ENCODE assay signal across 10 cellular contexts in genomic region chr19:408441-409005, GRCh38. TPM values are rescaled to one million over a fixed set of nuclear protein-coding genes. Genes with fewer than 3 reads are reported as not detected.
A peak's percentile ranks its signal among the peaks of the same experiment; 100 is the strongest.
DNase-seq lines count a peak whose midpoint lies in the region; ATAC-seq and TF ChIP-seq lines count a peak whose summit lies in the region.
"Had no signal": no experiment of that assay in that cellular context is flagged by ENCODE, and none has a peak within 500 bp of the region (broad histone marks: within the 10 kb centered on the region; RNA-seq: fewer than 3 reads in every experiment).

No MANE protein-coding gene starts in this region.

- peaks cover 6% of the 10 kb centered on the region; the same call in 1 of the 2 replicates for H3K9me3 ChIP-seq in HAP-1
- H3K9me3 ChIP-seq: body of pancreas had no signal

- H3K27me3 Mint-ChIP-seq in naive thymus-derived CD8-positive, alpha-beta T cell: peaks cover 6 to 27% (median 12%) of the 10 kb centered on the region in 5 donors

- H3K4me1 Mint-ChIP-seq in naive thymus-derived CD8-positive, alpha-beta T cell: peaks cover 5 to 9% (median 5%) of the 10 kb centered on the region in 4 donors

- no peak overlapping the region for H3K27ac ChIP-seq in coronary artery
- H3K27ac ChIP-seq: body of pancreas had no signal

- H3K9me3 Mint-ChIP-seq in naive thymus-derived CD8-positive, alpha-beta T cell: peaks cover 0 to 7% (median 0%) of the 10 kb centered on the region in 9 donors
- H3K9me3 Mint-ChIP-seq: IgD-negative memory B cell had no signal

- peak; percentile 91 for DNase-seq in 8988T
- DNase-seq in HAP-1 (ENCODE audit: low spot score in 2 of 2): peak; percentile 69 to 90
- DNase-seq in coronary artery (ENCODE audit: low spot score): no peak
- DNase-seq in naive thymus-derived CD8-positive, alpha-beta T cell: peak in 1 of 10 donors; percentile 55
- DNase-seq in stimulated activated CD4-positive, alpha-beta T cell treated with anti-CD3 and anti-CD28 coated beads, Interleukin-4, amount 100 ng/mL, for 4 hours: no peak
- no peak for DNase-seq in stimulated activated CD4-positive, alpha-beta T cell treated with anti-CD3 and anti-CD28 coated beads, Interleukin-1b, Interleukin-23, amount 100 ng/mL, for 48 hours
- DNase-seq in NCI-H510A (lab: John Stamatoyannopoulos, UW): no peak

- H3K4me3 Mint-ChIP-seq in naive thymus-derived CD8-positive, alpha-beta T cell: peak overlapping the region in 3 of 10 donors; percentile 48 to 74 (median 48)

- H3K36me3 ChIP-seq in HAP-1 (replicated peaks): peaks cover 13% of the 10 kb centered on the region; the same call in 1 of the 2 replicates

- peaks cover 16% of the 10 kb centered on the region for H3K4me1 ChIP-seq in HAP-1

- H3K36me3 Mint-ChIP-seq in naive thymus-derived CD8-positive, alpha-beta T cell: no peaks in the 10 kb centered on the region

- peak overlapping the region; percentile 70 for H3K4me3 ChIP-seq in HAP-1
- peak overlapping the region; percentile 77 for H3K4me3 ChIP-seq in coronary artery
- H3K4me3 ChIP-seq: body of pancreas had no signal

- no peak for TF ChIP-seq CTCF in coronary artery (IDR thresholded peaks at IDR 0.05)

- POLR2A ChIA-PET in naive thymus-derived CD8-positive, alpha-beta T cell (lab: Charles Lee): no interaction called here

- peak; percentile 10 to 21 for ATAC-seq in naive thymus-derived CD8-positive, alpha-beta T cell
- no peak for ATAC-seq in HG03045 (IDR thresholded peaks at IDR 0.05; ENCODE audit: unreplicated experiment)

- no peak overlapping the region for H3K27ac Mint-ChIP-seq in naive thymus-derived CD8-positive, alpha-beta T cell
- H3K27ac Mint-ChIP-seq: IgD-negative memory B cell had no signal

- in situ Hi-C loops in HAP-1 (cut with MboI; ENCODE audit: low sequenced_read_pairs): no loop called here

- no peaks in the 10 kb centered on the region for H3K27me3 ChIP-seq in HAP-1 (ENCODE audit: low read depth)

RNA-seq across cellular contexts. Expression of gene C2CD4C, which starts 0.4 kb away (rescaled TPM):
- not detected for total RNA-seq in naive thymus-derived CD8-positive, alpha-beta T cell
- not detected for polyA plus RNA-seq in naive thymus-derived CD8-positive, alpha-beta T cell
- polyA plus RNA-seq: IgD-negative memory B cell had no signal

RNA-seq across cellular contexts. Expression of gene SHC2, which starts 52.3 kb away (rescaled TPM):
- 1 to 10 TPM; 3.6 to 4.0 TPM for total RNA-seq in naive thymus-derived CD8-positive, alpha-beta T cell
- polyA plus RNA-seq in naive thymus-derived CD8-positive, alpha-beta T cell: 1 to 10 TPM in 1 of 3 donors, under 1 TPM in 2; 0.30 to 1.8 (median 0.41) TPM
- polyA plus RNA-seq: IgD-negative memory B cell had no signal

Comparison
In these comparisons a context has a peak if more than half of its experiments do, and no peak if none do; other contexts are left out.
1. DNase-seq: peak in 8988T (single experiment) and HAP-1 (2 of 2); none in coronary artery (single experiment), stimulated activated CD4-positive, alpha-beta T cell treated with anti-CD3 and anti-CD28 coated beads, Interleukin-4, amount 100 ng/mL, for 4 hours (0 of 2), stimulated activated CD4-positive, alpha-beta T cell treated with anti-CD3 and anti-CD28 coated beads, Interleukin-1b, Interleukin-23, amount 100 ng/mL, for 48 hours (single experiment) and NCI-H510A (single experiment).